Comparison of ENCODE assay signal across 1 cellular context in genomic region chr21:21165063-21165645, GRCh38.
TF ChIP-seq lines count a peak whose summit lies in the region.

No MANE protein-coding gene starts in this region.

TF ChIP-seq in K562, 482 proteins besides CTCF, POLR2A, EP300 and RAD21 (continued from another document):
- no peak for TF ChIP-seq CHCHD3 (CRISPR knock-in tag; IDR thresholded peaks at IDR 0.05)
